16 cellular contexts compared by ENCODE assay signal in the genomic region with DNA sequence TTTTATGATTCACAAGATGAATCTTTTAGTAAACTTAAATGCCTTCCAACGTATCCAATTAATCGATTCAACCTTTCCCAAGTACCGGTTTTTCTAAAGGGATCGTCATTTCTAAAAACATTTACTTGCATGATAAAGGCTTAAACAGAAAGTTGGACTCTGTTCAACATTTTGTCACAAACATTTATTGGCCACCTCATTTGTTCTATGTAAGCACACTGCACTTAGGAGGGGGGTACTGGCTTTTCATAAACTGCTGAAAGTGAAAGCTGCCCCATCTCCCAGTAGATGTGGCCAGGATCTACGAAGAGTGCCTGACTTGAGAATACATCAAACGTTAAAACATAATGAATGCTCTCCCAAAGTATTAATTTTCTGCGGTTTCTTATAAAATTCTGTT. TPM values are rescaled to one million over a fixed set of nuclear protein-coding genes. Genes with fewer than 3 reads are reported as not detected.
DNase-seq lines count a peak whose midpoint lies in the region; ATAC-seq lines count a peak whose summit lies in the region.
"Had no signal": no experiment of that assay in that cellular context is flagged by ENCODE, and none has a peak within 500 bp of the region (broad histone marks: within the 10 kb centered on the region; RNA-seq: fewer than 3 reads in every experiment).

No MANE protein-coding gene starts in this region.

- H3K4me1 ChIP-seq in duodenal mucosa (ENCODE audit: control insufficient read depth in 1 of 2, insufficient read depth in 2 of 2, low read length in 2 of 2) (peaks cover 0 to 9% of the 10 kb centered on the region in 2 donors), muscle layer of duodenum (ENCODE audit: control insufficient read depth in 1 of 2, insufficient read depth in 2 of 2, low read length in 2 of 2) (peaks cover 0 to 2% of the 10 kb centered on the region in 2 donors)
- H3K4me1 ChIP-seq: heart left ventricle, prostate gland, testis had no signal

- H3K27ac ChIP-seq in duodenal mucosa (ENCODE audit: low read depth, low read length) (no peak overlapping the region), muscle layer of duodenum (ENCODE audit: low read length) (no peak overlapping the region)
- H3K27ac ChIP-seq: heart left ventricle, prostate gland, testis had no signal

- H3K4me3 ChIP-seq in MG63 = peak overlapping the region; percentile 31
- H3K4me3 ChIP-seq in duodenal mucosa (ENCODE audit: low read depth in 1 of 2, low read length in 2 of 2) = peak overlapping the region; percentile 18 to 52
- H3K4me3 ChIP-seq in muscle layer of duodenum (ENCODE audit: low read depth in 1 of 2, low read length in 2 of 2) = peak overlapping the region; percentile 32 to 40
- H3K4me3 ChIP-seq: prostate gland, testis had no signal

- H3K27me3 ChIP-seq in MG63 (no peaks in the 10 kb centered on the region), duodenal mucosa (ENCODE audit: control insufficient read depth in 1 of 2, insufficient read depth in 2 of 2, low read length in 2 of 2) (no peaks in the 10 kb centered on the region), muscle layer of duodenum (ENCODE audit: low read depth, low read length) (no peaks in the 10 kb centered on the region)
- H3K27me3 ChIP-seq: testis had no signal

- H3K9ac ChIP-seq in duodenal mucosa (ENCODE audit: low read depth in 1 of 2, low read length in 2 of 2) = no peak overlapping the region

- DNase-seq in AG20443 (ENCODE audit: low spot score) (peak; percentile 20), MG63 (no peak), activated gamma-delta T cell treated with Interleukin-2 at 50 U/mL for 16 hours (no peak)
- DNase-seq: activated naive CD4-positive, alpha-beta T cell; CD4-positive, alpha-beta T cell; heart left ventricle; NCI-H2227 treated with DMSO at 0.1 percent for 48 hours; testis had no signal

- ATAC-seq in GM21717 (IDR thresholded peaks at IDR 0.05; ENCODE audit: unreplicated experiment) (no peak), GM19452 (IDR thresholded peaks at IDR 0.05; ENCODE audit: unreplicated experiment) (no peak), HG03521 (IDR thresholded peaks at IDR 0.05; ENCODE audit: unreplicated experiment) (no peak)
- ATAC-seq: heart left ventricle had no signal

- H3K9me3 ChIP-seq in MG63 (no peaks in the 10 kb centered on the region), duodenal mucosa (ENCODE audit: control insufficient read depth in 1 of 2, low read length in 2 of 2) (no peaks in the 10 kb centered on the region), muscle layer of duodenum (ENCODE audit: control insufficient read depth in 1 of 2, low read length in 2 of 2) (no peaks in the 10 kb centered on the region)
- H3K9me3 ChIP-seq: heart left ventricle, prostate gland, testis had no signal

- H3K36me3 ChIP-seq in MG63 (no peaks in the 10 kb centered on the region), duodenal mucosa (ENCODE audit: control insufficient read depth in 1 of 2, insufficient read depth in 2 of 2, low read length in 2 of 2) (no peaks in the 10 kb centered on the region), muscle layer of duodenum (ENCODE audit: control insufficient read depth in 1 of 2, insufficient read depth in 2 of 2, low read length in 2 of 2) (no peaks in the 10 kb centered on the region)
- H3K36me3 ChIP-seq: heart left ventricle, prostate gland had no signal

RNA-seq across cellular contexts. Expression of a gene that starts 37.3 kb away (rescaled TPM):
- not detected in 2 replicates for total RNA-seq in MG63 (2014; rRNA removed; shearing (Covaris generic); ENCODE audit: low replicate concordance)
- total RNA-seq: activated CD8-positive, alpha-beta memory T cell treated with anti-CD3 and anti-CD28 coated beads for 36 hours; myocyte had no signal
